ENCODE assay signal across 9 cellular contexts in genomic region chr1:153678519-153679336, GRCh38. TPM values are rescaled to one million over a fixed set of nuclear protein-coding genes. Genes with fewer than 3 reads are reported as not detected.
DNase-seq lines count a peak whose midpoint lies in the region; ATAC-seq and TF ChIP-seq lines count a peak whose summit lies in the region.
"Had no signal": no experiment of that assay in that cellular context is flagged by ENCODE, and none has a peak within 500 bp of the region (broad histone marks: within the 10 kb centered on the region; RNA-seq: fewer than 3 reads in every experiment).

TSS of gene NPR1 (plus strand) at chr1:153678688. CDS start at chr1:153679109, 421 bp downstream.

- H3K9ac ChIP-seq in SK-N-SH (no peak within 1 kb of the TSS), stomach smooth muscle (ENCODE audit: low read length in 2 of 2) (peak within 1 kb of the TSS; percentile 21 to 47)

- no peaks in the 10 kb centered on the region for H4K20me1 ChIP-seq in SK-N-SH (ENCODE audit: insufficient read depth)

- no peaks in the 10 kb centered on the region for H3K9me2 ChIP-seq in SK-N-SH

- POLR2A ChIA-PET in SK-N-SH (lab: Yijun Ruan, JAX): interaction anchor here (0.6 kb wide), 1 partner anchor 83 kb away, joined by 3 read pairs; no protein-coding TSS in a partner anchor

- no peak for TF ChIP-seq POLR2A in right lobe of liver (IDR thresholded peaks at IDR 0.05)

- H3K4me2 ChIP-seq in SK-N-SH: peak within 1 kb of the TSS; percentile 74

- H3K27me3 ChIP-seq in SK-N-SH (ENCODE audit: insufficient read depth): peaks cover 30% of the 10 kb centered on the region
- peaks cover 0 to 7% of the 10 kb centered on the region in 2 donors for H3K27me3 ChIP-seq in right lobe of liver
- H3K27me3 ChIP-seq in stomach smooth muscle (ENCODE audit: control insufficient read depth in 1 of 2, insufficient read depth in 2 of 2, low read length in 2 of 2): peaks cover 18 to 34% of the 10 kb centered on the region in 2 donors

- CTCF ChIA-PET in SK-N-SH (lab: Yijun Ruan, JAX): interaction anchor here (0.5 to 6.2 kb wide), 30 partner anchors 8 to 470 kb away, joined by 3 to 156 read pairs (median 8); partner anchors contain the start of genes RAB13, RPS27 and SLC27A3

- no peak for TF ChIP-seq CTCF in SK-N-SH (IDR thresholded peaks at IDR 0.05)
- no peak for TF ChIP-seq CTCF in coronary artery (IDR thresholded peaks at IDR 0.05)
- TF ChIP-seq CTCF in right lobe of liver (IDR thresholded peaks at IDR 0.05): no peak

- H3F3A ChIP-seq in SK-N-SH (replicated peaks; ENCODE audit: insufficient read depth): peaks cover 3% of the 10 kb centered on the region

- no peak for TF ChIP-seq RAD21 in SK-N-SH (IDR thresholded peaks at IDR 0.05; ENCODE audit: low read length)

- no peak for TF ChIP-seq EP300 in SK-N-SH (IDR thresholded peaks at IDR 0.05; ENCODE audit: borderline replicate concordance in 1 of 2, low read depth in 1 of 2, low read length in 1 of 2)

- DNase-seq in stimulated activated CD4-positive, alpha-beta T cell treated with anti-CD3 and anti-CD28 coated beads, Interleukin-12 subunit alpha, Interleukin-12 subunit beta, amount 100 ng/mL, for 4 hours: peak; percentile 29
- DNase-seq in stimulated activated CD4-positive, alpha-beta T cell treated with anti-CD3 and anti-CD28 coated beads, Interleukin-1b, Interleukin-23, amount 100 ng/mL, for 48 hours: no peak
- DNase-seq in SK-N-SH: peak; percentile 79
- peak; percentile 87 for DNase-seq in coronary artery (ENCODE audit: low spot score)
- DNase-seq in right lobe of liver: peak in 2 of 3 donors; percentile 58 to 66
- no peak for DNase-seq in occipital lobe (lab: John Stamatoyannopoulos, UW)

- no peaks in the 10 kb centered on the region for H3K9me3 ChIP-seq in SK-N-SH
- H3K9me3 ChIP-seq in right lobe of liver: no peaks in the 10 kb centered on the region
- H3K9me3 ChIP-seq in stomach smooth muscle (ENCODE audit: control insufficient read depth in 2 of 2, low read length in 2 of 2): no peaks in the 10 kb centered on the region

- intact Hi-C loops in right lobe of liver (cut with DNase I): loop anchor here (5.0 to 10.0 kb wide), 3 partner anchors 69 to 306 kb away; partner anchors contain the start of genes RAB13 (in 1 of the 2) and SLC27A3 (in 1 of the 2)

- H3K4me3 ChIP-seq in SK-N-SH (ENCODE audit: low read depth in 2 of 2, low read length in 1 of 2) (peak within 1 kb of the TSS; percentile 34 to 44), coronary artery (peak within 1 kb of the TSS; percentile 88), right lobe of liver (peak within 1 kb of the TSS; percentile 44 to 51 (median 50)), stomach smooth muscle (ENCODE audit: low read length in 2 of 2) (peak within 1 kb of the TSS; percentile 72 to 73)

- H3K27ac ChIP-seq in SK-N-SH (ENCODE audit: low read depth in 2 of 2, low read length in 1 of 2) (no peak within 1 kb of the TSS), coronary artery (peak within 1 kb of the TSS; percentile 74 to 81), right lobe of liver (peak within 1 kb of the TSS in 2 of 3 donors; percentile 18 to 28), stomach smooth muscle (ENCODE audit: low read length) (no peak within 1 kb of the TSS)
- H3K27ac ChIP-seq: epithelial cell of prostate had no signal

- H3K79me2 ChIP-seq in SK-N-SH (ENCODE audit: insufficient read depth): no peaks in the 10 kb centered on the region

- 3% methylated on average over 44 of the region's 78 CpGs for WGBS in SK-N-SH (ENCODE audit: low lambda C conversion rate)
- 0% methylated on average over 18 of the region's 78 CpGs for WGBS in right lobe of liver (ENCODE audit: insufficient coverage, low coverage, low lambda C conversion rate, missing lambda C conversion rate)

- H3K36me3 ChIP-seq in SK-N-SH (replicated peaks in 1 of 2; ENCODE audit: control insufficient read depth in 1 of 2, insufficient read depth in 2 of 2, low read length in 1 of 2): no peaks in the 10 kb centered on the region
- no peaks in the 10 kb centered on the region for H3K36me3 ChIP-seq in right lobe of liver
- no peaks in the 10 kb centered on the region for H3K36me3 ChIP-seq in stomach smooth muscle (ENCODE audit: control insufficient read depth in 2 of 2, insufficient read depth in 2 of 2, low read length in 2 of 2)

- ATAC-seq in right lobe of liver (peak; percentile 69 to 76 (median 75)), HG03039 (IDR thresholded peaks at IDR 0.05; ENCODE audit: unreplicated experiment) (no peak)

- peak within 1 kb of the TSS; percentile 79; the same call in 1 of the 2 replicates for H2AFZ ChIP-seq in SK-N-SH (ENCODE audit: low read depth)

- peaks cover 0 to 15% of the 10 kb centered on the region in 2 experiments; a peak in 1 of 4 replicates for H3K4me1 ChIP-seq in SK-N-SH (ENCODE audit: control insufficient read depth in 1 of 2, insufficient read depth in 2 of 2, low read depth in 1 of 2, low read length in 1 of 2)
- peaks cover 0 to 23% (median 3%) of the 10 kb centered on the region in 4 donors for H3K4me1 ChIP-seq in right lobe of liver
- H3K4me1 ChIP-seq in stomach smooth muscle (ENCODE audit: control insufficient read depth, insufficient read depth, low read length): peaks cover 24% of the 10 kb centered on the region

TF ChIP-seq in SK-N-SH, 30 proteins besides CTCF, POLR2A, EP300 and RAD21:
- TF ChIP-seq GABPA (IDR thresholded peaks at IDR 0.05; ENCODE audit: low read depth) (no peak), TEAD4 (IDR thresholded peaks at IDR 0.05; ENCODE audit: borderline replicate concordance, insufficient read depth) (no peak), MAX (IDR thresholded peaks at IDR 0.05; ENCODE audit: low read depth) (no peak; the same call in 1 of the 2 replicates), NRF1 (IDR thresholded peaks at IDR 0.05; ENCODE audit: low read depth, low read length) (no peak), PBX3 (IDR thresholded peaks at IDR 0.05) (no peak), ZBTB33 (IDR thresholded peaks at IDR 0.05; ENCODE audit: borderline replicate concordance, low read depth) (no peak), NFIC (IDR thresholded peaks at IDR 0.05; ENCODE audit: borderline replicate concordance) (no peak), GATA2 (CRISPR knock-in tag; IDR thresholded peaks at IDR 0.05) (no peak), EZH2phosphoT487 (IDR thresholded peaks at IDR 0.05; ENCODE audit: borderline replicate concordance, low read depth) (no peak; the same call in 1 of the 2 replicates), JUND (IDR thresholded peaks at IDR 0.05) (no peak), FOXJ3 (CRISPR knock-in tag; IDR thresholded peaks at IDR 0.05) (no peak), RXRA (IDR thresholded peaks at IDR 0.05; ENCODE audit: borderline replicate concordance, low read depth) (no peak)

RNA-seq across cellular contexts. Expression of gene NPR1, which starts in this region (rescaled TPM):
- polyA plus RNA-seq in SK-N-SH (2012; rRNA removed): 0.05 and 0.12 TPM in 2 replicates
- 0.01 and 0.08 TPM in 2 replicates for polyA plus RNA-seq in SK-N-SH (2012; cell fraction: cytosol; rRNA removed)
- polyA plus RNA-seq in SK-N-SH (2012; cell fraction: nucleus; rRNA removed): 0.26 and 0.60 TPM in 2 replicates
- total RNA-seq in right lobe of liver (10 to 100 TPM in 1 of 6 experiments, 1 to 10 TPM in 5; 5.0 to 14.4 (median 5.7) TPM), occipital lobe (0.16 TPM)

Comparison
In these comparisons a context has a peak if more than half of its experiments do, and no peak if none do; other contexts are left out.
1. DNase-seq: peak in stimulated activated CD4-positive, alpha-beta T cell treated with anti-CD3 and anti-CD28 coated beads, Interleukin-12 subunit alpha, Interleukin-12 subunit beta, amount 100 ng/mL, for 4 hours (single experiment), coronary artery (single experiment) and right lobe of liver (2 of 3); none in stimulated activated CD4-positive, alpha-beta T cell treated with anti-CD3 and anti-CD28 coated beads, Interleukin-1b, Interleukin-23, amount 100 ng/mL, for 48 hours (single experiment) and occipital lobe (single experiment).
2. Peak in DNase-seq, H3K4me3 ChIP-seq and H3K4me2 ChIP-seq in SK-N-SH; RNA of the gene not detected or under 1 TPM.
3. H3K27ac ChIP-seq: peak in coronary artery (2 of 2) and right lobe of liver (2 of 3); none in SK-N-SH (0 of 2) and stomach smooth muscle (single experiment).
4. Peak in every context shown above with its lines, with median percentiles within 50 percentile points of each other: H3K4me3 ChIP-seq.